Comparison of ENCODE assay signal across 8 cellular contexts in genomic region chr14:39265032-39265431, GRCh38. TPM values are rescaled to one million over a fixed set of nuclear protein-coding genes. Genes with fewer than 3 reads are reported as not detected.
DNase-seq lines count a peak whose midpoint lies in the region; ATAC-seq and TF ChIP-seq lines count a peak whose summit lies in the region.

No MANE protein-coding gene starts in this region.

- peaks cover 21% of the 10 kb centered on the region for H3K4me1 ChIP-seq in CD8-positive, alpha-beta T cell (ENCODE audit: insufficient read depth, low read length)

- no peaks in the 10 kb centered on the region for H3K27me3 Mint-ChIP-seq in CD8-positive, alpha-beta T cell (ENCODE audit: low read depth)
- no peaks in the 10 kb centered on the region for H3K27me3 Mint-ChIP-seq in naive thymus-derived CD8-positive, alpha-beta T cell

- no peak for TF ChIP-seq CTCF in CD8-positive, alpha-beta T cell (IDR thresholded peaks at IDR 0.05)
- no peak for TF ChIP-seq CTCF in astrocyte of the spinal cord (IDR thresholded peaks at IDR 0.05; ENCODE audit: low read depth, low read length)

- H3K4me3 ChIP-seq in CD8-positive, alpha-beta T cell (ENCODE audit: low read depth, low read length), result no peak overlapping the region
- peak overlapping the region; percentile 4 for H3K4me3 ChIP-seq in astrocyte of the spinal cord (ENCODE audit: low read depth, low read length)

- no peak for TF ChIP-seq EP300 in Ishikawa (IDR thresholded peaks at IDR 0.05; ENCODE audit: borderline replicate concordance)

- no peaks in the 10 kb centered on the region for H3K36me3 ChIP-seq in CD8-positive, alpha-beta T cell (ENCODE audit: insufficient read depth, low read length)

- in situ Hi-C loops in astrocyte of the spinal cord (cut with HindIII; ENCODE audit: low sequenced_read_pairs), result no loop called here

- peak overlapping the region; percentile 58 for H3K4me3 Mint-ChIP-seq in CD8-positive, alpha-beta T cell
- H3K4me3 Mint-ChIP-seq in naive thymus-derived CD8-positive, alpha-beta T cell, result peak overlapping the region in 9 of 10 donors; percentile 5 to 96 (median 72)

- intact Hi-C loops in CD8-positive, alpha-beta T cell (cut with DNase I, micrococcal nuclease), result loop anchor here in 1 of 2 experiments (5.0 kb wide), 2 partner anchors 33 to 153 kb away; partner anchors contain the start of genes GEMIN2 and MIA2

- peak overlapping the region; percentile 16 for H3K27ac Mint-ChIP-seq in CD8-positive, alpha-beta T cell
- H3K27ac Mint-ChIP-seq in naive thymus-derived CD8-positive, alpha-beta T cell, result peak overlapping the region in 6 of 10 donors; percentile 9 to 96 (median 62)

- H3K27ac ChIP-seq in CD8-positive, alpha-beta T cell (ENCODE audit: low read depth, low read length), result no peak overlapping the region

- peaks cover 11% of the 10 kb centered on the region for H3K36me3 Mint-ChIP-seq in CD8-positive, alpha-beta T cell
- H3K36me3 Mint-ChIP-seq in naive thymus-derived CD8-positive, alpha-beta T cell, result no peaks in the 10 kb centered on the region

- DNase-seq in CD8-positive, alpha-beta T cell, result no peak
- DNase-seq in astrocyte of the spinal cord (ENCODE audit: low read depth, low spot score) (peak; percentile 47), left lobe of liver (ENCODE audit: low spot score) (no peak), NCI-H128 (lab: John Stamatoyannopoulos, UW; ENCODE audit: unreplicated experiment) (no peak)
- no peak for DNase-seq in naive thymus-derived CD8-positive, alpha-beta T cell

- H3K9me3 Mint-ChIP-seq in CD8-positive, alpha-beta T cell, result no peaks in the 10 kb centered on the region
- H3K9me3 Mint-ChIP-seq in naive thymus-derived CD8-positive, alpha-beta T cell, result peaks cover 0 to 2% (median 0%) of the 10 kb centered on the region in 9 donors

- H3K4me1 Mint-ChIP-seq in CD8-positive, alpha-beta T cell (ENCODE audit: low read depth), result peaks cover 34% of the 10 kb centered on the region
- peaks cover 13 to 39% (median 31%) of the 10 kb centered on the region in 4 donors for H3K4me1 Mint-ChIP-seq in naive thymus-derived CD8-positive, alpha-beta T cell

- CTCF ChIA-PET in CD8-positive, alpha-beta T cell (lab: Charles Lee), result no interaction called here

- no peak for TF ChIP-seq RAD21 in Ishikawa (IDR thresholded peaks at IDR 0.05; ENCODE audit: low read depth)

- POLR2A ChIA-PET in CD8-positive, alpha-beta T cell (lab: Charles Lee), result interaction anchor here (1.5 kb wide), 1 partner anchor 166 kb away, joined by 4 read pairs; no protein-coding TSS in a partner anchor
- POLR2A ChIA-PET in naive thymus-derived CD8-positive, alpha-beta T cell (lab: Charles Lee), result interaction anchor here (1.2 to 2.9 kb wide), 2 partner anchors 90 to 167 kb away, joined by 3 to 28 read pairs; partner anchors contain the start of genes FBXO33 and PNN

- no peaks in the 10 kb centered on the region for H3K27me3 ChIP-seq in CD8-positive, alpha-beta T cell (ENCODE audit: insufficient read depth, low read length)

- no peaks in the 10 kb centered on the region for H3K9me3 ChIP-seq in CD8-positive, alpha-beta T cell (ENCODE audit: low read length)

- no peak for ATAC-seq in CD8-positive, alpha-beta T cell
- no peak for ATAC-seq in naive thymus-derived CD8-positive, alpha-beta T cell
- ATAC-seq in left lobe of liver (no peak), HG03139 (IDR thresholded peaks at IDR 0.05; ENCODE audit: unreplicated experiment) (no peak), GM21723 (IDR thresholded peaks at IDR 0.05; ENCODE audit: unreplicated experiment) (no peak)

TF ChIP-seq in Ishikawa, 13 proteins besides CTCF, POLR2A, EP300 and RAD21:
- TF ChIP-seq TAF1 (IDR thresholded peaks at IDR 0.05; ENCODE audit: low read depth), result no peak
- TF ChIP-seq EGR1 (IDR thresholded peaks at IDR 0.05), result no peak
- TF ChIP-seq FOXM1 (IDR thresholded peaks at IDR 0.05; ENCODE audit: borderline replicate concordance, low read depth), result 0 out of 2 replicates have a peak, but pooled peaks have one; percentile 19
- no peak for TF ChIP-seq CEBPB (IDR thresholded peaks at IDR 0.05)
- no peak for TF ChIP-seq CREB1 (IDR thresholded peaks at IDR 0.05; ENCODE audit: low read depth)
- no peak; the same call in 1 of the 2 replicates for TF ChIP-seq MAX (IDR thresholded peaks at IDR 0.05)

RNA-seq across cellular contexts. Expression of gene MIA2, which starts 31.3 kb away (rescaled TPM):
- total RNA-seq in CD8-positive, alpha-beta T cell, result 10 to 100 TPM; 16.7 to 19.1 TPM
- total RNA-seq in naive thymus-derived CD8-positive, alpha-beta T cell, result 10 to 100 TPM; 26.0 to 26.1 TPM
- 10 to 100 TPM; 21.5 to 23.1 (median 22.4) TPM for polyA plus RNA-seq in naive thymus-derived CD8-positive, alpha-beta T cell
- total RNA-seq in left lobe of liver, result 83.9 TPM
